ENCODE assay signal across 18 cellular contexts in genomic region chr3:144033863-144034262, GRCh38.
"Had no signal": no experiment of that assay in that cellular context is flagged by ENCODE, and none has a peak within 500 bp of the region (broad histone marks: within the 10 kb centered on the region; RNA-seq: fewer than 3 reads in every experiment).

No MANE protein-coding gene starts in this region.

- H3K27ac ChIP-seq: cardiac muscle cell, esophagus muscularis mucosa, foreskin keratinocyte, heart right ventricle, parathyroid adenoma, spleen, upper lobe of left lung, vagina had no signal

- H3K36me3 ChIP-seq: cardiac muscle cell, esophagus muscularis mucosa, heart right ventricle, spleen, upper lobe of left lung, vagina had no signal

- H3K79me2 ChIP-seq: parathyroid adenoma had no signal

- ATAC-seq: activated CD4-positive, alpha-beta T cell treated with anti-CD3 and anti-CD28 coated beads for 36 hours; activated CD8-positive, alpha-beta memory T cell treated with anti-CD3 and anti-CD28 coated beads, Interleukin-2, amount 10 ng/mL, durations not matched to agents 7 days and 5 days; activated CD8-positive, alpha-beta T cell treated with anti-CD3 and anti-CD28 coated beads, Interleukin-2, amount 10 ng/mL, durations not matched to agents 7 days and 5 days; activated naive CD8-positive, alpha-beta T cell treated with anti-CD3 and anti-CD28 coated beads, Interleukin-2, amount 50 U/mL, for 24 hours; foreskin keratinocyte; heart right ventricle; left ventricle myocardium superior; naive thymus-derived CD8-positive, alpha-beta T cell; right cardiac atrium had no signal

- H2AFZ ChIP-seq: parathyroid adenoma had no signal

- H3K27me3 ChIP-seq: cardiac muscle cell, esophagus muscularis mucosa, foreskin keratinocyte, heart right ventricle, spleen, upper lobe of left lung, vagina had no signal

- H3K4me3 ChIP-seq: cardiac muscle cell, esophagus muscularis mucosa, heart right ventricle, spleen, upper lobe of left lung, vagina had no signal

- H3K9me3 ChIP-seq: esophagus muscularis mucosa, heart right ventricle, spleen, upper lobe of left lung, vagina had no signal

- H3K4me1 ChIP-seq: foreskin keratinocyte, parathyroid adenoma, upper lobe of left lung, vagina had no signal

- DNase-seq: activated CD4-positive, alpha-beta T cell treated with anti-CD3 and anti-CD28 coated beads for 36 hours; activated CD4-positive, CD25-positive, alpha-beta regulatory T cell; activated CD8-positive, alpha-beta memory T cell treated with anti-CD3 and anti-CD28 coated beads, Interleukin-2, amount 10 ng/mL, durations not matched to agents 7 days and 5 days; activated CD8-positive, alpha-beta T cell treated with anti-CD3 and anti-CD28 coated beads, Interleukin-2, amount 10 ng/mL, durations not matched to agents 7 days and 5 days; activated naive CD8-positive, alpha-beta T cell treated with anti-CD3 and anti-CD28 coated beads, Interleukin-2, amount 50 U/mL, for 24 hours; activated T-cell treated with anti-CD3 and anti-CD28 coated beads, Interleukin-2, amount 50 U/mL, for 48 hours; foreskin keratinocyte; heart right ventricle; left ventricle myocardium superior; naive thymus-derived CD8-positive, alpha-beta T cell; right cardiac atrium; spleen; stimulated activated naive CD4-positive, alpha-beta T cell; upper lobe of left lung had no signal

- H3K9ac ChIP-seq: parathyroid adenoma had no signal
